15 cellular contexts compared by ENCODE assay signal in genomic region chr1:74674278-74675048, GRCh38. TPM values are rescaled to one million over a fixed set of nuclear protein-coding genes. Genes with fewer than 3 reads are reported as not detected.
A peak's percentile ranks its signal among the peaks of the same experiment; 100 is the strongest.
DNase-seq lines count a peak whose midpoint lies in the region; ATAC-seq and TF ChIP-seq lines count a peak whose summit lies in the region.
"Had no signal": no experiment of that assay in that cellular context is flagged by ENCODE, and none has a peak within 500 bp of the region (broad histone marks: within the 10 kb centered on the region; RNA-seq: fewer than 3 reads in every experiment).

No MANE protein-coding gene starts in this region.

- peak; percentile 22 for DNase-seq in GM10266 (ENCODE audit: extremely low spot score)
- DNase-seq in hepatocyte (ENCODE audit: low spot score): no peak
- no peak for DNase-seq in WERI-Rb-1
- DNase-seq in stimulated activated CD4-positive, alpha-beta T cell treated with anti-CD3 and anti-CD28 coated beads, Interleukin-15, amount 100 ng/mL, for 24 hours: no peak
- DNase-seq: activated CD8-positive, alpha-beta memory T cell treated with anti-CD3 and anti-CD28 coated beads, Interleukin-2, amount 10 ng/mL, durations not matched to agents 7 days and 5 days; KBM-7; mucosa of descending colon; NCI-H1930 had no signal

- H4K20me1 ChIP-seq in hepatocyte (ENCODE audit: insufficient read depth, poor library complexity, severe bottlenecking): no peaks in the 10 kb centered on the region

- no peak overlapping the region for H3K4me3 ChIP-seq in hepatocyte
- no peak overlapping the region for H3K4me3 ChIP-seq in WERI-Rb-1 (ENCODE audit: low read depth, low read length)
- H3K4me3 ChIP-seq: mucosa of descending colon had no signal

- no peaks in the 10 kb centered on the region for H3K9me2 ChIP-seq in hepatocyte (replicated peaks; ENCODE audit: insufficient read depth)

- TF ChIP-seq CTCF in GM10266 (IDR thresholded peaks at IDR 0.05; ENCODE audit: control insufficient read depth, insufficient read depth, low read depth, missing control alignments) (no peak), hepatocyte (IDR thresholded peaks at IDR 0.05; ENCODE audit: poor library complexity) (no peak), WERI-Rb-1 (IDR thresholded peaks at IDR 0.05; ENCODE audit: low read depth, low read length) (no peak)

- WGBS in hepatocyte (ENCODE audit: low lambda C conversion rate, missing lambda C conversion rate): 65% methylated on average over 6 of the region's 6 CpGs

- no peaks in the 10 kb centered on the region for H3K4me1 ChIP-seq in hepatocyte (ENCODE audit: insufficient read depth)
- H3K4me1 ChIP-seq: right atrium auricular region had no signal

- H3K27me3 ChIP-seq in hepatocyte (peaks cover 12% of the 10 kb centered on the region), WERI-Rb-1 (ENCODE audit: insufficient read depth, low read depth, severe bottlenecking) (no peaks in the 10 kb centered on the region)
- H3K27me3 ChIP-seq: right atrium auricular region had no signal

- no peak overlapping the region for H3K27ac ChIP-seq in hepatocyte
- no peak overlapping the region for H3K27ac ChIP-seq in WERI-Rb-1
- H3K27ac ChIP-seq: right atrium auricular region had no signal

- peak overlapping the region; percentile 78 for H2AFZ ChIP-seq in hepatocyte

- H3K4me2 ChIP-seq in hepatocyte: peak overlapping the region; percentile 90

- H3K79me2 ChIP-seq in hepatocyte: no peaks in the 10 kb centered on the region

- no peaks in the 10 kb centered on the region for H3K9me3 ChIP-seq in hepatocyte (ENCODE audit: low read depth)
- H3K9me3 ChIP-seq in WERI-Rb-1 (ENCODE audit: severe bottlenecking): peaks cover 3% of the 10 kb centered on the region

- ATAC-seq in GM21423 (IDR thresholded peaks at IDR 0.05; ENCODE audit: unreplicated experiment): peak; percentile 23
- ATAC-seq in HG03432 (IDR thresholded peaks at IDR 0.05; ENCODE audit: unreplicated experiment): peak; percentile 56
- ATAC-seq in HG03520 (IDR thresholded peaks at IDR 0.05; ENCODE audit: unreplicated experiment): no peak
- no peak for ATAC-seq in HG03095 (IDR thresholded peaks at IDR 0.05; ENCODE audit: unreplicated experiment)
- ATAC-seq: mucosa of descending colon had no signal

- H3K36me3 ChIP-seq in hepatocyte (replicated peaks; ENCODE audit: insufficient read depth, low read depth) (no peaks in the 10 kb centered on the region), WERI-Rb-1 (no peaks in the 10 kb centered on the region)
- H3K36me3 ChIP-seq: right atrium auricular region had no signal

RNA-seq across cellular contexts. Expression of gene ERICH3, which starts 0.9 kb away (rescaled TPM):
- total RNA-seq in hepatocyte: 0.12 and 0.47 TPM in 2 replicates
- polyA plus RNA-seq in hepatocyte: 0.34 TPM in 1 of 2 replicates, not detected in the other
- total RNA-seq: T-helper 2 cell treated with Interferon-gamma antibody and Interleukin-4, amounts not matched to agents 100 ng/mL and 5 ng/mL, for 36 hours had no signal
- polyA plus RNA-seq: AG04450 had no signal

RNA-seq across cellular contexts. Expression of gene CRYZ, which starts 58.4 kb away (rescaled TPM):
- 3.4 and 3.5 TPM in 2 replicates for total RNA-seq in hepatocyte
- 1.8 and 3.8 TPM in 2 replicates for polyA plus RNA-seq in hepatocyte

RNA-seq across cellular contexts. Expression of gene TYW3, which starts 58.5 kb away (rescaled TPM):
- total RNA-seq in hepatocyte: 0.04 and 0.33 TPM in 2 replicates
- polyA plus RNA-seq in hepatocyte: 0.42 TPM in 1 of 2 replicates, not detected in the other

Comparison
In these comparisons a context has a peak if more than half of its experiments do, and no peak if none do; other contexts are left out.
1. ATAC-seq: peak in GM21423 (single experiment) and HG03432 (single experiment); none in HG03520 (single experiment) and HG03095 (single experiment).